Comparison of ENCODE assay signal across 19 cellular contexts in the genomic region with DNA sequence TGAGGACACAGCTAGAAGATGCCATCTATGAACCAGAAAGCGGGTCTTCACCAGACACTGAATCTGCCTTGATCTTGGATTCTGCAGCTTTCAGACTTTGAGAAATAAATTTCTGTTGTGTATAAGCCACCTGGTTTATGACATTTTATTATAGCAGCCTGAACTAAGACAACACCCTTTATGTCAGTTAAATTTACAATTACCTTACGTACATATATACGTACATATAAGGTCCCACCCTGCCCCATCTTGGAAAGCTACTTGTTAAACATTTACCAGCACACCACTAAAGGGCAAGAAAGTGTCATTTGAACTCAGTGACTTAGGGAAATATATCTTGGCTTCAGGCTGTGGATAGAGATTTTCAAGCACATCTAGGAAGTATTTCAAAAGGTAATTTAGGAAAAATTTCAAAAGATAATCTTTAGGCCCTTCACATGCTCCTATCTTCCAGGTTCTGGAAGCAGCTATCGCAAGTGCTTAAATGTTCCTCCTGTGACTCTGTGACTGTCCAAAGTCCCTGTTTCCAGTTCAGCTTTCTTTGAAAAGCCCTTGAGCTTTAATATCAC.
"Had no signal": no experiment of that assay in that cellular context is flagged by ENCODE, and none has a peak within 500 bp of the region (broad histone marks: within the 10 kb centered on the region; RNA-seq: fewer than 3 reads in every experiment).

No MANE protein-coding gene starts in this region.

- H3K9me3 ChIP-seq: lower lobe of right lung, right atrium auricular region, sigmoid colon, upper lobe of left lung, uterus had no signal

- H3K36me3 ChIP-seq: heart right ventricle, left ventricle myocardium inferior, lower lobe of right lung, right atrium auricular region, sigmoid colon, upper lobe of left lung, uterus had no signal

- H3K27me3 ChIP-seq: dorsolateral prefrontal cortex, heart right ventricle, right atrium auricular region, upper lobe of left lung, uterus had no signal

- H3K27ac ChIP-seq: coronary artery, dorsolateral prefrontal cortex, heart right ventricle, left ventricle myocardium inferior, lower lobe of right lung, right atrium auricular region, sigmoid colon, skin epidermis, upper lobe of left lung, uterus had no signal

- ATAC-seq: esophagus mucosa; heart right ventricle; lower lobe of right lung; naive thymus-derived CD4-positive, alpha-beta T cell had no signal

- DNase-seq: cerebellar nuclear complex; dorsolateral prefrontal cortex; effector memory CD4-positive, alpha-beta T cell; heart right ventricle; left ventricle myocardium inferior; lower lobe of right lung; naive thymus-derived CD4-positive, alpha-beta T cell; nephron progenitor cell; sigmoid colon; stimulated activated CD4-positive, alpha-beta T cell treated with anti-CD3 and anti-CD28 coated beads, Interleukin-12 subunit alpha, Interleukin-12 subunit beta, amount 100 ng/mL, for 4 hours; stimulated activated naive CD4-positive, alpha-beta T cell treated with Interleukin-2 at 50 U/mL for 16 hours; upper lobe of left lung; uterus had no signal

- FAIRE-seq: endometrium, frontal cortex had no signal

- H3K4me3 ChIP-seq: coronary artery, dorsolateral prefrontal cortex, heart right ventricle, left ventricle myocardium inferior, lower lobe of right lung, right atrium auricular region, sigmoid colon, skin epidermis, upper lobe of left lung, uterus had no signal

- H3K4me1 ChIP-seq: left ventricle myocardium inferior, lower lobe of right lung, right atrium auricular region, sigmoid colon, uterus had no signal
